Comparison of ENCODE assay signal across 20 cellular contexts in the genomic region with DNA sequence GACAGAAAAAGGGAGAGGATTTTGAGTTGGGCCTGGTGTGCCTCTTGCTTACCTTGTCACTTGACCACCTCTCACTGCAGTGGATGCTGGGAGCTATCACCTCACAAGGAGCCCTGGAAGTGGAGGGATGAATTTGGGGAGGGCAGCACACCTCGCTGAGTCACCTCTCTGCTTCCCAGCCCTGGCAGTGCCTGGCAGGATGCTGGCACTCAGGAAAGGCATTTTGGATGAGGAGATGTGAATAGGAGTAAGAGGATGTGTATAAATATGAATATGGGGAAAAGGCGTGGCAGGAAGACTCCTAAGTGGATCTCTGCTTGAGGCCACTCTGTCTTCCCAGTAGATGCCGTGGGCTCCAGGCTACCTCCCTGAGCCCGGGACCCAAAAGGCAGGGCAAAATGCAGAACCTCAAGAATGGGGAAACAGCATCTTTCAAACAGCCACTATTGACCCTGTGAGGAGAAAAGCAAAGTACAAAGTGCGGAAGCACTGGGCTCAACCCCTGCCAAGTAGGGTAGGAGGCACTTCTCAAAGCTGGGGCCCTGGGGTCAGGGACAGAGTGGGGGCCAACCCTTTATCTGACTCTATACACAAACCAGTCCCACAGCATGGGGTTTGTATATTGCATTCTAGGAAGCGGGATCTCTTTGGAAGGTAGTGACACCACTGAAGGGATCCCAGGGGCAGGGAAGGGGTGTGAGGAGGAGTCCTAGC.
"Had no signal": no experiment of that assay in that cellular context is flagged by ENCODE, and none has a peak within 500 bp of the region (broad histone marks: within the 10 kb centered on the region; RNA-seq: fewer than 3 reads in every experiment).

No MANE protein-coding gene starts in this region.

- H3K27ac Mint-ChIP-seq: type B pancreatic cell had no signal

- H3K36me3 ChIP-seq: colonic mucosa, esophagus squamous epithelium, gastroesophageal sphincter, left lung, neutrophil, suprapubic skin, thyroid gland had no signal

- H3K4me1 ChIP-seq: colonic mucosa, left lung had no signal

- H3K4me3 ChIP-seq: colonic mucosa, esophagus squamous epithelium, gastroesophageal sphincter, left lung, psoas muscle, smooth muscle cell, suprapubic skin, thyroid gland had no signal

- DNase-seq: cerebellar nuclear complex; colonic mucosa; dermis blood vessel endothelial cell; esophagus squamous epithelium; foreskin fibroblast; hippocampal formation; kidney glomerular epithelial cell; mesendoderm; naive thymus-derived CD8-positive, alpha-beta T cell; retina; stimulated activated CD4-positive, alpha-beta T cell treated with anti-CD3 and anti-CD28 coated beads, Interleukin-2, amount 100 ng/mL, for 48 hours; stimulated activated naive CD4-positive, alpha-beta T cell treated with Interleukin-2 at 50 U/mL for 16 hours; thyroid gland had no signal

- H3K9me3 ChIP-seq: colonic mucosa, esophagus squamous epithelium, gastroesophageal sphincter, left lung, neutrophil, psoas muscle, suprapubic skin, thyroid gland had no signal

- ATAC-seq: gastroesophageal sphincter; left lung; naive thymus-derived CD8-positive, alpha-beta T cell; psoas muscle had no signal

- H3K4me3 Mint-ChIP-seq: naive thymus-derived CD8-positive, alpha-beta T cell; type B pancreatic cell had no signal

- H3K27me3 ChIP-seq: colonic mucosa, gastroesophageal sphincter, suprapubic skin, thyroid gland had no signal

- H3K36me3 Mint-ChIP-seq: naive thymus-derived CD8-positive, alpha-beta T cell; type B pancreatic cell had no signal
